In the genomic region with DNA sequence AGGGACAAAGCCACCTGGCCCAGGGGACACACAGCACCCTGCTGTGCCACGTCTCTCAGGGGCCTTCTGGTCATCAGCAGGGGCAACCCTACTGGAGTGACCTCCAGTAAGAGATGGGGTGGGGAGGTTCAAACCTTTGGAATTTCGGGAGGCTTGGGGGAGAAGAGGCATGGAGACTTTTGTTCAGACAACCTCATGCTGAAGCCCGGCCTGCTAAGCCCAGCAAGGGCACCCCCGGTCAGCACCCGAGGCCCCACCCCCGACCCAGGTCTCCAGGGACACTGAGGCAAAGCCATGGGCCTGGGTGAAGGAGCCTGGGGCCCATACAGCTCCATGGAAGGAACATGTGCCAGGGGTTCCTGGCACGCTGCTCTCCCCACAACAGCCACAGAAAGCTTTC, we compare ENCODE assay signal across 15 cellular contexts. TPM values are rescaled to one million over a fixed set of nuclear protein-coding genes. Genes with fewer than 3 reads are reported as not detected.
DNase-seq lines count a peak whose midpoint lies in the region; ATAC-seq and TF ChIP-seq lines count a peak whose summit lies in the region.
"Had no signal": no experiment of that assay in that cellular context is flagged by ENCODE, and none has a peak within 500 bp of the region (broad histone marks: within the 10 kb centered on the region; RNA-seq: fewer than 3 reads in every experiment).

No MANE protein-coding gene starts in this region.

- no peak for ATAC-seq in left cardiac atrium
- no peak for ATAC-seq in IMR-90 (ENCODE audit: low read depth)
- ATAC-seq in HG02642 (IDR thresholded peaks at IDR 0.05; ENCODE audit: poor library complexity, unreplicated experiment): no peak
- ATAC-seq: CD8-positive, alpha-beta T cell; HCT116 had no signal

- in situ Hi-C loops in IMR-90 (cut with MboI; ENCODE audit: low sequenced_read_pairs): no loop called here

- H2BK15ac ChIP-seq in IMR-90 (ENCODE audit: low read depth, low read length): no peak overlapping the region

- H4K8ac ChIP-seq in IMR-90 (ENCODE audit: low read depth in 2 of 2, low read length in 2 of 2): no peak overlapping the region

- H2BK20ac ChIP-seq in IMR-90 (ENCODE audit: low read depth, low read length): no peak overlapping the region

- dilution Hi-C loops in IMR-90 (cut with HindIII; ENCODE audit: low sequenced_read_pairs, unreplicated experiment): no loop called here

- H3K4me2 ChIP-seq in BLaER1 treated with 17β-estradiol and CSF1 and Interleukin-3, amounts not matched to agents 10 nM and 100 nM: peak overlapping the region in 7 of 11 experiments; percentile 1 to 68 (median 47); a peak in 10 of 22 replicates
- no peak overlapping the region for H3K4me2 ChIP-seq in IMR-90 (ENCODE audit: low read depth, low read length)

- H4K20me1 ChIP-seq in BLaER1 treated with 17β-estradiol and CSF1 and Interleukin-3, amounts not matched to agents 10 nM and 100 nM: peaks cover 43 to 100% (median 85%) of the 10 kb centered on the region in 11 experiments
- H4K20me1 ChIP-seq in IMR-90 (ENCODE audit: insufficient read depth, low read length): peaks cover 27% of the 10 kb centered on the region

- peaks cover 14 to 33% of the 10 kb centered on the region in 2 experiments for H3K79me1 ChIP-seq in IMR-90 (ENCODE audit: low read depth in 1 of 2, low read length in 2 of 2)

- peak overlapping the region in 2 of 11 experiments; percentile 13 to 27; a peak in 1 of 22 replicates for H3K9ac ChIP-seq in BLaER1 treated with 17β-estradiol and CSF1 and Interleukin-3, amounts not matched to agents 10 nM and 100 nM
- H3K9ac ChIP-seq in IMR-90 (ENCODE audit: low read depth, low read length): no peak overlapping the region

- H3K23ac ChIP-seq in IMR-90 (ENCODE audit: low read depth, low read length): no peak overlapping the region

- H3K4ac ChIP-seq in IMR-90 (ENCODE audit: low read depth, low read length): no peak overlapping the region

- H3K56ac ChIP-seq in IMR-90 (ENCODE audit: extremely low read depth, insufficient read depth, low read length): no peak overlapping the region

- H3K9me3 ChIP-seq in cardiac muscle cell (ENCODE audit: low read depth): no peaks in the 10 kb centered on the region
- H3K9me3 ChIP-seq in BLaER1 treated with 17β-estradiol and CSF1 and Interleukin-3, amounts not matched to agents 10 nM and 100 nM (replicated peaks in 1 of 11): peaks cover 0 to 32% (median 24%) of the 10 kb centered on the region in 11 experiments; a peak in 19 of 22 replicates
- peaks cover 8% of the 10 kb centered on the region for H3K9me3 ChIP-seq in IMR-90 (ENCODE audit: control insufficient read depth, insufficient read depth, low read length)
- H3K9me3 ChIP-seq in spleen: no peaks in the 10 kb centered on the region

- intact Hi-C loops in left cardiac atrium (cut with DNase I): no loop called here
- intact Hi-C loops in IMR-90 (cut with micrococcal nuclease): no loop called here
- intact Hi-C loops in spleen (cut with DNase I; ENCODE audit: low total_unique reads): no loop called here

- peak overlapping the region; percentile 37 for H2AK9ac ChIP-seq in IMR-90 (replicated peaks; ENCODE audit: low read depth, low read length, poor library complexity)

- no peaks in the 10 kb centered on the region for H3K9me1 ChIP-seq in IMR-90 (ENCODE audit: insufficient read depth, low read length)

- POLR2A ChIA-PET in IMR-90 (lab: Charles Lee; ENCODE audit: unreplicated experiment): no interaction called here

- no peak overlapping the region for H3K14ac ChIP-seq in IMR-90 (replicated peaks; ENCODE audit: low read depth, low read length)

- no peaks in the 10 kb centered on the region for H3K4me1 ChIP-seq in cardiac muscle cell (ENCODE audit: low read depth)
- H3K4me1 ChIP-seq in BLaER1 treated with 17β-estradiol and CSF1 and Interleukin-3, amounts not matched to agents 10 nM and 100 nM: peaks cover under 1 to 38% (median 27%) of the 10 kb centered on the region in 10 experiments; a peak in 17 of 20 replicates
- no peaks in the 10 kb centered on the region for H3K4me1 ChIP-seq in IMR-90 (ENCODE audit: control insufficient read depth, insufficient read depth, low read length)
- peaks cover 0 to 66% (median 36%) of the 10 kb centered on the region in 6 donors for H3K4me1 ChIP-seq in spleen

- H3K18ac ChIP-seq in IMR-90 (ENCODE audit: low read depth, low read length): no peak overlapping the region

- no TSS peak for BruUV-seq in IMR-90 (replicated peaks; lab: Mats Ljungman, UMichigan)

- H3K27ac ChIP-seq in cardiac muscle cell (peak overlapping the region; percentile 36), IMR-90 (ENCODE audit: insufficient read depth, low read length) (no peak overlapping the region), spleen (peak overlapping the region in 3 of 8 donors; percentile 13 to 45 (median 13))
- peak overlapping the region in 2 of 11 experiments; percentile 14 to 36; a peak in 2 of 22 replicates for H3K27ac ChIP-seq in BLaER1 treated with 17β-estradiol and CSF1 and Interleukin-3, amounts not matched to agents 10 nM and 100 nM

- no peak for TF ChIP-seq CTCF in cardiac muscle cell (IDR thresholded peaks at IDR 0.05; ENCODE audit: low read depth, low read length)
- no peak for TF ChIP-seq CTCF in IMR-90 (conservative IDR thresholded peaks at IDR 0.05; ENCODE audit: low read depth, low read length)
- TF ChIP-seq CTCF in spleen (IDR thresholded peaks at IDR 0.05 in 8 of 11, conservative IDR thresholded peaks at IDR 0.05 in 3 of 11): no peak

- no peak for TF ChIP-seq POLR2A in IMR-90 (IDR thresholded peaks at IDR 0.05; ENCODE audit: low read depth, low read length)
- no peak for TF ChIP-seq POLR2A in spleen (IDR thresholded peaks at IDR 0.05)

- no peak for TF ChIP-seq RAD21 in IMR-90 (IDR thresholded peaks at IDR 0.05; ENCODE audit: low read length)

- H3K36me3 ChIP-seq in cardiac muscle cell (no peaks in the 10 kb centered on the region), IMR-90 (ENCODE audit: control insufficient read depth, insufficient read depth, low read length) (peaks cover 54% of the 10 kb centered on the region), spleen (peaks cover 0 to 98% (median 35%) of the 10 kb centered on the region in 6 donors)
- peaks cover 94 to 100% (median 98%) of the 10 kb centered on the region in 11 experiments for H3K36me3 ChIP-seq in BLaER1 treated with 17β-estradiol and CSF1 and Interleukin-3, amounts not matched to agents 10 nM and 100 nM

- 92% methylated on average over 2 of the region's 7 CpGs; no CpG with 5 or more reads in 1 of the 2 experiments for WGBS in IMR-90 (ENCODE audit: extremely low coverage in 2 of 2, insufficient read length in 1 of 2), 2 experiments
- 81 to 100% (median 91%) methylated on average over 1 to 7 of the region's 7 CpGs for WGBS in spleen, 5 donors

- no peak overlapping the region for H2AFZ ChIP-seq in IMR-90 (replicated peaks; ENCODE audit: low read length, poor library complexity)

- DNase-seq in cardiac muscle cell (ENCODE audit: low read depth in 1 of 2, low spot score in 1 of 2): no peak
- no peak for DNase-seq in left cardiac atrium
- DNase-seq in IMR-90: no peak
- peak; percentile 52 for DNase-seq in spleen
- DNase-seq in Ammon's horn (ENCODE audit: low spot score): no peak
- DNase-seq: 8988T; AML-193; CD8-positive, alpha-beta T cell; COR-L47; DND-41; GDM1; KG1 had no signal

- H2BK120ac ChIP-seq in IMR-90 (ENCODE audit: low read depth, low read length): no peak overlapping the region

- H2AK5ac ChIP-seq in IMR-90 (ENCODE audit: low read depth, low read length): no peak overlapping the region

- H3K27me3 ChIP-seq in cardiac muscle cell (no peaks in the 10 kb centered on the region), IMR-90 (ENCODE audit: control insufficient read depth, insufficient read depth, low read length) (no peaks in the 10 kb centered on the region), spleen (replicated peaks in 1 of 7) (no peaks in the 10 kb centered on the region)
- H3K27me3 ChIP-seq in BLaER1 treated with 17β-estradiol and CSF1 and Interleukin-3, amounts not matched to agents 10 nM and 100 nM: no peaks in the 10 kb centered on the region

- H4K91ac ChIP-seq in IMR-90 (ENCODE audit: insufficient read depth, low read depth, low read length): no peak overlapping the region

- no peak overlapping the region for H4K5ac ChIP-seq in IMR-90 (ENCODE audit: low read depth, low read length)

- no peak overlapping the region for H3K4me3 ChIP-seq in cardiac muscle cell
- H3K4me3 ChIP-seq in BLaER1 treated with 17β-estradiol and CSF1 and Interleukin-3, amounts not matched to agents 10 nM and 100 nM: no peak overlapping the region
- no peak overlapping the region for H3K4me3 ChIP-seq in IMR-90 (ENCODE audit: insufficient read depth, low read depth, low read length)
- H3K4me3 ChIP-seq in spleen: no peak overlapping the region

- CTCF ChIA-PET in IMR-90 (lab: Yijun Ruan, JAX): no interaction called here

- no peak overlapping the region for H2BK5ac ChIP-seq in IMR-90 (ENCODE audit: low read depth, low read length, poor library complexity, severe bottlenecking)

TF ChIP-seq in IMR-90, 13 proteins besides CTCF, POLR2A, EP300 and RAD21:
- TF ChIP-seq, protein P1, sequence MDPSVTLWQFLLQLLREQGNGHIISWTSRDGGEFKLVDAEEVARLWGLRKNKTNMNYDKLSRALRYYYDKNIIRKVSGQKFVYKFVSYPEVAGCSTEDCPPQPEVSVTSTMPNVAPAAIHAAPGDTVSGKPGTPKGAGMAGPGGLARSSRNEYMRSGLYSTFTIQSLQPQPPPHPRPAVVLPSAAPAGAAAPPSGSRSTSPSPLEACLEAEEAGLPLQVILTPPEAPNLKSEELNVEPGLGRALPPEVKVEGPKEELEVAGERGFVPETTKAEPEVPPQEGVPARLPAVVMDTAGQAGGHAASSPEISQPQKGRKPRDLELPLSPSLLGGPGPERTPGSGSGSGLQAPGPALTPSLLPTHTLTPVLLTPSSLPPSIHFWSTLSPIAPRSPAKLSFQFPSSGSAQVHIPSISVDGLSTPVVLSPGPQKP (IDR thresholded peaks at IDR 0.05; ENCODE audit: borderline replicate concordance, low read depth, low read length): no peak

RNA-seq across cellular contexts. Expression of a gene that starts 23.3 kb away (rescaled TPM):
- 43.0 and 45.5 TPM in 2 replicates for total RNA-seq in cardiac muscle cell
- polyA plus RNA-seq in cardiac muscle cell: 29.2 and 34.9 TPM in 2 replicates
- 10 to 100 TPM; 27.5 to 37.9 TPM for total RNA-seq in left cardiac atrium
- total RNA-seq in IMR-90 (2012; rRNA removed): 4.8 and 5.6 TPM in 2 replicates
- 11.2 and 17.7 TPM in 2 replicates for polyA plus RNA-seq in IMR-90 (2012; rRNA removed)
- polyA plus RNA-seq in IMR-90 (2012; cell fraction: cytosol; rRNA removed): 5.0 and 14.2 TPM in 2 replicates
- 13.5 and 27.0 TPM in 2 replicates for polyA plus RNA-seq in IMR-90 (2012; cell fraction: nucleus; rRNA removed; ENCODE audit: low replicate concordance)
- 10 to 100 TPM; 18.0 to 53.8 (median 42.8) TPM for total RNA-seq in spleen
- polyA plus RNA-seq in spleen: 10 to 100 TPM; 16.6 to 39.0 (median 21.1) TPM

RNA-seq across cellular contexts. Expression of a gene that starts 43.3 kb away (rescaled TPM):
- total RNA-seq in cardiac muscle cell: 67.8 and 72.8 TPM in 2 replicates
- polyA plus RNA-seq in cardiac muscle cell: 71.8 and 88.4 TPM in 2 replicates
- total RNA-seq in left cardiac atrium: 10 to 100 TPM; 18.3 to 20.8 TPM
- total RNA-seq in IMR-90 (2012; rRNA removed): 2.5 and 3.3 TPM in 2 replicates
- 20.3 and 25.2 TPM in 2 replicates for polyA plus RNA-seq in IMR-90 (2012; rRNA removed)
- 18.7 and 34.1 TPM in 2 replicates for polyA plus RNA-seq in IMR-90 (2012; cell fraction: cytosol; rRNA removed)
- polyA plus RNA-seq in IMR-90 (2012; cell fraction: nucleus; rRNA removed; ENCODE audit: low replicate concordance): 60.8 and 109 TPM in 2 replicates
- total RNA-seq in spleen: 10 to 100 TPM; 17.0 to 27.9 (median 23.1) TPM
- polyA plus RNA-seq in spleen: 10 to 100 TPM; 17.0 to 35.1 (median 22.6) TPM
